1 cellular context compared by ENCODE assay signal in the genomic region with DNA sequence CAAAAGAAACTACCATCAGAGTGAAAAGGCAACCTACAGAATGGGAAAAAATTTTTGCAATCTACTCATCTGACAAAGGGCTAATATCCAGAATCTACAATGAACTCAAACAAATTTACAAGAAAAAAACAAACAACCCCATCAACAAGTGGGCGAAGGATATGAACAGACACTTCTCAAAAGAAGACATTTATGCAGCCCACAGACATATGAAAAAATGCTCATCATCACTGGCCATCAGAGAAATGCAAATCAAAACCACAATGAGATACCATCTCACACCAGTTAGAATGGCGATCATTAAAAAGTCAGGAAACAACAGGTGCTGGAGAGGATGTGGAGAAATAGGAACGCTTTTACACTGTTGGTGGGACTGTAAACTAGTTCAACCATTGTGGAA.
TF ChIP-seq lines count a peak whose summit lies in the region.
"Not testable (repeated sequence)": the region's sequence is repeated elsewhere in the genome, so short reads cannot be mapped to it uniquely, and the experiment has no call there.

No MANE protein-coding gene starts in this region.

- not testable (repeated sequence) for H3K4me3 ChIP-seq in HEK293 (ENCODE audit: low read depth, low read length)

- TF ChIP-seq CTCF in HEK293 (tag by site-specific recombination; IDR thresholded peaks at IDR 0.05): not testable (repeated sequence)

- CTCF ChIA-PET in HEK293 (lab: Yijun Ruan, JAX): interaction anchor here (0.7 kb wide), 1 partner anchor 46 kb away, joined by 3 read pairs; no protein-coding TSS in a partner anchor

- not testable (repeated sequence) for H3K27ac ChIP-seq in HEK293 (ENCODE audit: extremely low read depth, low read depth, low read length)

- not testable (repeated sequence) for H3K4me1 ChIP-seq in HEK293 (ENCODE audit: control insufficient read depth, insufficient read depth, low read length)

- H3K36me3 ChIP-seq in HEK293 (ENCODE audit: control insufficient read depth in 2 of 2, insufficient read depth in 1 of 2, low read length in 2 of 2): not testable (repeated sequence)

- POLR2A ChIA-PET in HEK293 (lab: Yijun Ruan, JAX): not testable (repeated sequence)

- H3K9me3 ChIP-seq in HEK293 (ENCODE audit: control insufficient read depth, insufficient read depth, low read depth, low read length): not testable (repeated sequence)

TF ChIP-seq in HEK293, 187 proteins besides CTCF, POLR2A, EP300 and RAD21:
- TF ChIP-seq SCRT1 (tag by site-specific recombination; IDR thresholded peaks at IDR 0.05; ENCODE audit: borderline replicate concordance): peak; percentile 86
- peak; percentile 86 for TF ChIP-seq SCRT2 (tag by site-specific recombination; IDR thresholded peaks at IDR 0.05)
